In the genomic region with DNA sequence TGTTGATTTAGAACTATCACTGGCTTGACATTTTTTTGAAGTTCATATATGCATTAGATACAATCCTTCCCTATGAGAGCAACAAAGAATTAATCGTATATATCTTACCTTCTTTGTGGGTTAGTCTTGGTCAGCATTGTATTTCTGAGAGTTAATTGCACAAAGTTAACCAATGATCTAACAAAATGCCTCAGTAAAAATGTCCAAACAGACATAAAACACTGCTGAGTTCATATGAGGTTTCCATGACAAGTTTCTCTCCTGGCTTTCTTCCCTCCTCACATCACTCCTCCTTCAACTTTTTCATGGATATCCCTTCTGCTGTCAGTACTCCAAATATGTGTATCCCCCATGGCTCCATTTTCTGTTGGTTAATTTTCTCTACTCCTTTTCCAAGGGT, we compare ENCODE assay signal across 6 cellular contexts. TPM values are rescaled to one million over a fixed set of nuclear protein-coding genes. Genes with fewer than 3 reads are reported as not detected.
"Had no signal": no experiment of that assay in that cellular context is flagged by ENCODE, and none has a peak within 500 bp of the region (broad histone marks: within the 10 kb centered on the region; RNA-seq: fewer than 3 reads in every experiment).

No MANE protein-coding gene starts in this region.

- H3K4me2 ChIP-seq: GM23338 had no signal

- H3K4me1 Mint-ChIP-seq: IgD-negative memory B cell had no signal

- ATAC-seq: GM23338 had no signal

- H2AFZ ChIP-seq: GM23338 had no signal

- DNase-seq: H9, HCEC 1CT had no signal

- H3K27ac Mint-ChIP-seq: GM23338, H9, IgD-negative memory B cell had no signal

- H3K4me3 ChIP-seq: GM23338 had no signal

- H3K9me3 Mint-ChIP-seq: GM23338, H9, IgD-negative memory B cell had no signal

- H3K4me3 Mint-ChIP-seq: GM23338, H9 had no signal

RNA-seq across cellular contexts. Expression of gene MAP6, which starts 9.0 kb away (rescaled TPM):
- total RNA-seq: HT-29 had no signal

RNA-seq across cellular contexts. Expression of gene MOGAT2, which starts 57.8 kb away (rescaled TPM):
- total RNA-seq: GM23338, H1, H9, HT-29 had no signal
